1 cellular context compared by ENCODE assay signal in genomic region chr12:25257590-25258324, GRCh38.
TF ChIP-seq lines count a peak whose summit lies in the region.

No MANE protein-coding gene starts in this region.

TF ChIP-seq in H1, 55 proteins besides CTCF, POLR2A, EP300 and RAD21:
- no peak for TF ChIP-seq CBX5 (IDR thresholded peaks at IDR 0.05; ENCODE audit: low read depth, low read length)
- peak; percentile 79 for TF ChIP-seq TEAD4 (IDR thresholded peaks at IDR 0.05; ENCODE audit: low read depth, low read length)
- TF ChIP-seq SP1 (IDR thresholded peaks at IDR 0.05; ENCODE audit: low read depth, low read length), result 0 out of 2 replicates have a peak, but pooled peaks have one; percentile 20
